9 cellular contexts compared by ENCODE assay signal in genomic region chr22:41237707-41238569, GRCh38. TPM values are rescaled to one million over a fixed set of nuclear protein-coding genes. Genes with fewer than 3 reads are reported as not detected.
DNase-seq lines count a peak whose midpoint lies in the region; ATAC-seq and TF ChIP-seq lines count a peak whose summit lies in the region.
"Had no signal": no experiment of that assay in that cellular context is flagged by ENCODE, and none has a peak within 500 bp of the region (broad histone marks: within the 10 kb centered on the region; RNA-seq: fewer than 3 reads in every experiment).

No MANE protein-coding gene starts in this region.

- H3K27ac Mint-ChIP-seq in activated T-cell treated with anti-CD3 and anti-CD28 coated beads, Interleukin-2, amount 50 U/mL, for 72 hours: no peak overlapping the region
- H3K27ac Mint-ChIP-seq: nephron had no signal

- H3K79me2 ChIP-seq in neural cell (replicated peaks; ENCODE audit: insufficient read depth, low read length): no peaks in the 10 kb centered on the region

- H3K36me3 ChIP-seq in neural cell (ENCODE audit: insufficient read depth, low read length) (no peaks in the 10 kb centered on the region), stomach (no peaks in the 10 kb centered on the region)

- H2AFZ ChIP-seq in neural cell (ENCODE audit: low read depth, low read length): no peak overlapping the region

- WGBS in stomach, 5 donors: 16 to 37% (median 20%) methylated on average over 6 to 97 of the region's 97 CpGs

- H4K20me1 ChIP-seq in neural cell (ENCODE audit: insufficient read depth): no peaks in the 10 kb centered on the region

- H3F3A ChIP-seq in neural cell (ENCODE audit: insufficient read depth, low read length, poor library complexity, severe bottlenecking): no peaks in the 10 kb centered on the region

- DNase-seq in NOMO-1 (lab: John Stamatoyannopoulos, UW; ENCODE audit: unreplicated experiment in 2 of 2): peak; percentile 73 to 76
- peak; percentile 89 for DNase-seq in activated T-cell treated with anti-CD3 and anti-CD28 coated beads, Interleukin-2, amount 50 U/mL, for 72 hours
- DNase-seq in fibroblast of the aortic adventitia (ENCODE audit: low read depth): no peak
- DNase-seq in stomach: peak; percentile 88

- H3K4me3 ChIP-seq in fibroblast of the aortic adventitia (ENCODE audit: low read depth, low read length) (peak overlapping the region; percentile 17), neural cell (ENCODE audit: low read length) (no peak overlapping the region), stomach (peak overlapping the region; percentile 49 to 56 (median 52))

- intact Hi-C loops in stomach (cut with DNase I; ENCODE audit: low total_unique reads): no loop called here

- peak; percentile 79 for ATAC-seq in HG02798 (IDR thresholded peaks at IDR 0.05; ENCODE audit: poor library complexity, unreplicated experiment)
- ATAC-seq in activated T-cell treated with anti-CD3 and anti-CD28 coated beads, Interleukin-2, amount 50 U/mL, for 72 hours (replicated peaks in 1 of 2): peak; percentile 88 to 92
- ATAC-seq in HG02970 (IDR thresholded peaks at IDR 0.05; ENCODE audit: low FRiP score, unreplicated experiment): no peak

- no peaks in the 10 kb centered on the region for H3K9me3 Mint-ChIP-seq in activated T-cell treated with anti-CD3 and anti-CD28 coated beads, Interleukin-2, amount 50 U/mL, for 72 hours
- H3K9me3 Mint-ChIP-seq: nephron had no signal

- H3K27me3 ChIP-seq in neural cell (ENCODE audit: insufficient read depth, low read depth, low read length): no peaks in the 10 kb centered on the region
- H3K27me3 ChIP-seq in stomach: no peaks in the 10 kb centered on the region

- peak overlapping the region; percentile 75 to 79 for H3K4me3 Mint-ChIP-seq in activated T-cell treated with anti-CD3 and anti-CD28 coated beads, Interleukin-2, amount 50 U/mL, for 72 hours

- TF ChIP-seq CTCF in GM12873 (IDR thresholded peaks at IDR 0.05; ENCODE audit: insufficient read depth, low read depth, low read length, missing control alignments) (peak; percentile 80), fibroblast of the aortic adventitia (IDR thresholded peaks at IDR 0.05; ENCODE audit: insufficient read depth, low read length) (peak; percentile 38), neural cell (IDR thresholded peaks at IDR 0.05; ENCODE audit: poor library complexity, severe bottlenecking) (peak; percentile 40), stomach (IDR thresholded peaks at IDR 0.05) (peak in 3 of 7 experiments; percentile 61 to 75 (median 71))

- no peaks in the 10 kb centered on the region for H3K27me3 Mint-ChIP-seq in activated T-cell treated with anti-CD3 and anti-CD28 coated beads, Interleukin-2, amount 50 U/mL, for 72 hours (ENCODE audit: low read depth)

- TF ChIP-seq EP300 in neural cell (conservative IDR thresholded peaks at IDR 0.05; ENCODE audit: poor library complexity, severe bottlenecking) (no peak), stomach (IDR thresholded peaks at IDR 0.05) (no peak)

- H3K4me2 ChIP-seq in neural cell (ENCODE audit: low read length): no peak overlapping the region

- H3K9me2 ChIP-seq in neural cell (ENCODE audit: insufficient read depth, low read length): no peaks in the 10 kb centered on the region

- H3K36me3 Mint-ChIP-seq in activated T-cell treated with anti-CD3 and anti-CD28 coated beads, Interleukin-2, amount 50 U/mL, for 72 hours (ENCODE audit: insufficient read depth in 2 of 2): peaks cover 0 to 1% of the 10 kb centered on the region in 2 donors

- peaks cover 22 to 27% (median 26%) of the 10 kb centered on the region in 4 donors for H3K4me1 ChIP-seq in stomach

- no peak overlapping the region for H3K9ac ChIP-seq in neural cell (ENCODE audit: low read length)

- no peak for TF ChIP-seq POLR2A in stomach (IDR thresholded peaks at IDR 0.05)

- peaks cover 13% of the 10 kb centered on the region for H3K4me1 Mint-ChIP-seq in activated T-cell treated with anti-CD3 and anti-CD28 coated beads, Interleukin-2, amount 50 U/mL, for 72 hours (ENCODE audit: low read depth)
- H3K4me1 Mint-ChIP-seq: nephron had no signal

- no peak overlapping the region for H3K27ac ChIP-seq in neural cell (ENCODE audit: low read length)
- peak overlapping the region; percentile 33 to 72 (median 63) for H3K27ac ChIP-seq in stomach

- TF ChIP-seq RAD21 in neural cell (conservative IDR thresholded peaks at IDR 0.05): peak; percentile 33

- H3K9me3 ChIP-seq in neural cell (ENCODE audit: low read length) (no peaks in the 10 kb centered on the region), stomach (no peaks in the 10 kb centered on the region)

TF ChIP-seq in neural cell, 6 proteins besides CTCF, POLR2A, EP300 and RAD21:
- TF ChIP-seq REST (IDR thresholded peaks at IDR 0.05; ENCODE audit: borderline replicate concordance) (no peak), POLR2AphosphoS5 (IDR thresholded peaks at IDR 0.05) (no peak), TAF1 (IDR thresholded peaks at IDR 0.05; ENCODE audit: low read depth) (no peak), MXI1 (conservative IDR thresholded peaks at IDR 0.05; ENCODE audit: poor library complexity, severe bottlenecking) (no peak), SMC3 (conservative IDR thresholded peaks at IDR 0.05; ENCODE audit: poor library complexity) (peak; percentile 35)

RNA-seq across cellular contexts. Expression of gene CHADL, which starts 2.8 kb away (rescaled TPM):
- total RNA-seq in activated T-cell treated with anti-CD3 and anti-CD28 coated beads, Interleukin-2, amount 50 U/mL, for 72 hours: 1 to 10 TPM in 1 of 2 donors, under 1 TPM in 1; 0.55 to 1.4 TPM
- total RNA-seq in fibroblast of the aortic adventitia (ENCODE audit: low replicate concordance): 0.99 and 1.6 TPM in 2 replicates
- 0.22 TPM in 1 of 2 replicates, not detected in the other for polyA plus RNA-seq in neural cell
- polyA minus RNA-seq in neural cell: 0.24 and 0.69 TPM in 2 replicates
- total RNA-seq in stomach: 10 to 100 TPM in 1 of 5 donors, 1 to 10 TPM in 4; 1.4 to 15.6 (median 5.8) TPM
- 1 to 10 TPM; 2.0 to 5.4 (median 5.4) TPM for polyA plus RNA-seq in stomach

RNA-seq across cellular contexts. Expression of gene L3MBTL2, which starts 32.8 kb away (rescaled TPM):
- 10 to 100 TPM; 21.9 to 25.6 TPM for total RNA-seq in activated T-cell treated with anti-CD3 and anti-CD28 coated beads, Interleukin-2, amount 50 U/mL, for 72 hours
- total RNA-seq in fibroblast of the aortic adventitia (ENCODE audit: low replicate concordance): 19.6 and 23.9 TPM in 2 replicates
- 32.5 and 33.2 TPM in 2 replicates for polyA plus RNA-seq in neural cell
- 27.4 and 28.2 TPM in 2 replicates for polyA minus RNA-seq in neural cell
- total RNA-seq in stomach: 10 to 100 TPM in 4 of 5 donors, 1 to 10 TPM in 1; 3.2 to 69.6 (median 15.1) TPM
- 10 to 100 TPM; 11.0 to 13.2 (median 11.5) TPM for polyA plus RNA-seq in stomach

RNA-seq across cellular contexts. Expression of gene RANGAP1, which starts 48.0 kb away (rescaled TPM):
- total RNA-seq in activated T-cell treated with anti-CD3 and anti-CD28 coated beads, Interleukin-2, amount 50 U/mL, for 72 hours: 100 to 1,000 TPM; 162 to 217 TPM
- 78.5 and 89.4 TPM in 2 replicates for total RNA-seq in fibroblast of the aortic adventitia (ENCODE audit: low replicate concordance)
- 48.6 and 57.0 TPM in 2 replicates for polyA plus RNA-seq in neural cell
- polyA minus RNA-seq in neural cell: 48.6 and 59.6 TPM in 2 replicates
- total RNA-seq in stomach: 100 to 1,000 TPM in 2 of 5 donors, 10 to 100 TPM in 3; 18.9 to 127 (median 61.7) TPM
- 10 to 100 TPM; 29.5 to 40.0 (median 37.0) TPM for polyA plus RNA-seq in stomach
